Comparison of ENCODE assay signal across 8 cellular contexts in genomic region chr2:40652155-40652554, GRCh38.
"Had no signal": no experiment of that assay in that cellular context is flagged by ENCODE, and none has a peak within 500 bp of the region (broad histone marks: within the 10 kb centered on the region; RNA-seq: fewer than 3 reads in every experiment).

No MANE protein-coding gene starts in this region.

- ATAC-seq: GM12878 had no signal

- FAIRE-seq: G401.6, GM12878, GM12891, GM12892, GM18507, GM19239 had no signal

- H3K4me3 ChIP-seq: GM12878 had no signal

- DNase-seq: GDM1, GF-D8 had no signal
